In genomic region chr11:95067042-95067827, GRCh38 we compare ENCODE assay signal across 8 cellular contexts. TPM values are rescaled to one million over a fixed set of nuclear protein-coding genes. Genes with fewer than 3 reads are reported as not detected.
A peak's percentile ranks its signal among the peaks of the same experiment; 100 is the strongest.
DNase-seq lines count a peak whose midpoint lies in the region; FAIRE-seq and TF ChIP-seq lines count a peak whose summit lies in the region.

No MANE protein-coding gene starts in this region.

- H3K27me3 Mint-ChIP-seq in HFFc6 (ENCODE audit: insufficient read depth) = peaks cover 4% of the 10 kb centered on the region; the same call in 1 of the 2 replicates

- H3K4me3 Mint-ChIP-seq in HFFc6 = peak overlapping the region; percentile 100

- no peak for TF ChIP-seq POLR2A in H54 (IDR thresholded peaks at IDR 0.05; ENCODE audit: low read depth, low read length)

- DNase-seq in HFFc6 (peak; percentile 74), MV-4-11 (lab: John Stamatoyannopoulos, UW) (peak; percentile 54), T-helper 1 cell (peak; percentile 49 to 78 (median 67)), hepatic stellate cell (ENCODE audit: low spot score) (peak; percentile 47), retina (peak; percentile 96), H54 (ENCODE audit: insufficient read length, low spot score) (no peak)

- TF ChIP-seq CTCF in GM12874 (IDR thresholded peaks at IDR 0.05; ENCODE audit: insufficient read depth, low read depth, low read length) (peak; percentile 65), HFFc6 (IDR thresholded peaks at IDR 0.05) (peak; percentile 73)

- H3K27ac ChIP-seq in angular gyrus (ENCODE audit: low read depth, low read length) = peak overlapping the region; percentile 95

- peaks cover 29% of the 10 kb centered on the region for H3K4me1 Mint-ChIP-seq in HFFc6 (ENCODE audit: low read depth)

- no peak for FAIRE-seq in H54 (lab: Jason Lieb, UNC)

- H3K9me3 Mint-ChIP-seq in HFFc6 = no peaks in the 10 kb centered on the region

- peak overlapping the region; percentile 97 for H3K27ac Mint-ChIP-seq in HFFc6

- H3K36me3 Mint-ChIP-seq in HFFc6 (ENCODE audit: low read depth) = peaks cover 9% of the 10 kb centered on the region; the same call in 1 of the 2 replicates

RNA-seq across cellular contexts. Expression of gene SRSF8, which starts 0.5 kb away (rescaled TPM):
- total RNA-seq in HFFc6 (2021; fragmentation: NEBNext Ultra II Directional; extraction: Animal tissue kit (Norgen Biotek cat#: 25700)) = 10 to 100 TPM; 27.7 to 35.6 (median 32.6) TPM

RNA-seq across cellular contexts. Expression of gene KDM4F, which starts 18.0 kb away (rescaled TPM):
- total RNA-seq in HFFc6 (2021; fragmentation: NEBNext Ultra II Directional; extraction: Animal tissue kit (Norgen Biotek cat#: 25700)) = not detected

RNA-seq across cellular contexts. Expression of gene ENDOD1, which starts 22.4 kb away (rescaled TPM):
- 10 to 100 TPM; 23.1 to 27.3 (median 25.3) TPM for total RNA-seq in HFFc6 (2021; fragmentation: NEBNext Ultra II Directional; extraction: Animal tissue kit (Norgen Biotek cat#: 25700))

RNA-seq across cellular contexts. Expression of gene KDM4E, which starts 42.2 kb away (rescaled TPM):
- not detected for total RNA-seq in HFFc6 (2021; fragmentation: NEBNext Ultra II Directional; extraction: Animal tissue kit (Norgen Biotek cat#: 25700))
